In genomic region chr17:60077672-60078519, GRCh38 we compare ENCODE assay signal across 8 cellular contexts. TPM values are rescaled to one million over a fixed set of nuclear protein-coding genes. Genes with fewer than 3 reads are reported as not detected.
DNase-seq lines count a peak whose midpoint lies in the region; ATAC-seq and TF ChIP-seq lines count a peak whose summit lies in the region.

No MANE protein-coding gene starts in this region.

- TF ChIP-seq POLR2A in adrenal gland (IDR thresholded peaks at IDR 0.05): peak in 1 of 2 donors; percentile 44

- H3K9me3 ChIP-seq in adrenal gland (replicated peaks in 1 of 3) (no peaks in the 10 kb centered on the region), iPS-15b (ENCODE audit: control insufficient read depth, insufficient read depth, low read length) (no peaks in the 10 kb centered on the region)

- peaks cover 6 to 28% of the 10 kb centered on the region in 2 donors for H3K4me1 ChIP-seq in adrenal gland (replicated peaks in 1 of 2)
- H3K4me1 ChIP-seq in iPS-15b (ENCODE audit: control insufficient read depth, insufficient read depth, low read length): peaks cover 6% of the 10 kb centered on the region

- peak overlapping the region; percentile 22 to 96 (median 73) for H3K27ac ChIP-seq in adrenal gland

- H3K4me3 ChIP-seq in adrenal gland: peak overlapping the region in 3 of 4 donors; percentile 49 to 94 (median 53)
- peak overlapping the region; percentile 76 for H3K4me3 ChIP-seq in iPS-15b (ENCODE audit: low read depth, low read length)

- H3K36me3 ChIP-seq in adrenal gland (replicated peaks in 1 of 2): peaks cover 0 to 35% of the 10 kb centered on the region in 2 donors
- H3K36me3 ChIP-seq in iPS-15b (ENCODE audit: control insufficient read depth, insufficient read depth, low read length): peaks cover 16% of the 10 kb centered on the region

- peak overlapping the region; percentile 32 for H3K9ac ChIP-seq in iPS-15b (ENCODE audit: low read depth, low read length)

- TF ChIP-seq CTCF in adrenal gland (IDR thresholded peaks at IDR 0.05): no peak

- no peaks in the 10 kb centered on the region for H3K27me3 ChIP-seq in adrenal gland
- no peaks in the 10 kb centered on the region for H3K27me3 ChIP-seq in iPS-15b (ENCODE audit: control insufficient read depth, insufficient read depth, low read length)

- WGBS in adrenal gland, 4 donors: 12 to 17% (median 15%) methylated on average over 18 of the region's 18 CpGs

- intact Hi-C loops in adrenal gland (cut with DNase I): no loop called here

- ATAC-seq in GM18502 (IDR thresholded peaks at IDR 0.05; ENCODE audit: poor library complexity, unreplicated experiment) (peak; percentile 30), HG02678 (IDR thresholded peaks at IDR 0.05; ENCODE audit: unreplicated experiment) (peak; percentile 23), HG02884 (IDR thresholded peaks at IDR 0.05; ENCODE audit: unreplicated experiment) (no peak)

- DNase-seq in OCI-M1 (lab: John Stamatoyannopoulos, UW) (peak; percentile 90), adrenal gland (peak in 4 of 7 donors; percentile 26 to 57 (median 37)), NCI-H1105 (lab: John Stamatoyannopoulos, UW) (no peak)
- peak in 2 of 3 donors; percentile 22 to 53 for DNase-seq in stimulated activated CD4-positive, alpha-beta T cell treated with anti-CD3 and anti-CD28 coated beads, Interleukin-12 subunit alpha, Interleukin-12 subunit beta, amount 100 ng/mL, for 48 hours (ENCODE audit: low read depth in 2 of 3, low spot score in 1 of 3)

RNA-seq across cellular contexts. Expression of gene HEATR6, which starts 0.8 kb away (rescaled TPM):
- total RNA-seq in adrenal gland: 10 to 100 TPM; 18.8 to 30.3 (median 25.0) TPM
- 10 to 100 TPM; 14.3 to 22.8 (median 15.4) TPM for polyA plus RNA-seq in adrenal gland
